In the genomic region with DNA sequence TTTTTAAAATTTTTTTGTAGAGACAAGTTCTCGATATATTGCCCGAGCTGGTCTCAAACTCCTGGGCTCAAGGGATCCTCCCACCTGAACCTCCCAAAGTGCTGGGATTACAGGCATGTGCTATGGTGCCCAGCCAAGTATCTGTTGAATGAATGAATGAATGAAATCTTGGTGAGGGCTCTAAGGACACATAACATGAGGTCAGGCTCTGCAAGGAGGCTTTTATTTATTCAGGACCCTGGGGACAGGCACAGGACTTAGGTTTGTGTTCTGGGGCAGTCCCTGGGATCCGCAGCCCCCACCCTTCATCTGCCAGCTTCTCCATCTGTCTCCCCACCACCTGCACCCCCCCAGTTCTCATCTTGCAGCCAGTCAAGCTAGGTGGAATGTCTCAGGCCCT, we compare ENCODE assay signal across 2 cellular contexts.
A peak's percentile ranks its signal among the peaks of the same experiment; 100 is the strongest.
TF ChIP-seq lines count a peak whose summit lies in the region.

No MANE protein-coding gene starts in this region.

TF ChIP-seq in GM12878, 131 proteins besides CTCF, POLR2A, EP300 and RAD21:
- TF ChIP-seq, protein P1, sequence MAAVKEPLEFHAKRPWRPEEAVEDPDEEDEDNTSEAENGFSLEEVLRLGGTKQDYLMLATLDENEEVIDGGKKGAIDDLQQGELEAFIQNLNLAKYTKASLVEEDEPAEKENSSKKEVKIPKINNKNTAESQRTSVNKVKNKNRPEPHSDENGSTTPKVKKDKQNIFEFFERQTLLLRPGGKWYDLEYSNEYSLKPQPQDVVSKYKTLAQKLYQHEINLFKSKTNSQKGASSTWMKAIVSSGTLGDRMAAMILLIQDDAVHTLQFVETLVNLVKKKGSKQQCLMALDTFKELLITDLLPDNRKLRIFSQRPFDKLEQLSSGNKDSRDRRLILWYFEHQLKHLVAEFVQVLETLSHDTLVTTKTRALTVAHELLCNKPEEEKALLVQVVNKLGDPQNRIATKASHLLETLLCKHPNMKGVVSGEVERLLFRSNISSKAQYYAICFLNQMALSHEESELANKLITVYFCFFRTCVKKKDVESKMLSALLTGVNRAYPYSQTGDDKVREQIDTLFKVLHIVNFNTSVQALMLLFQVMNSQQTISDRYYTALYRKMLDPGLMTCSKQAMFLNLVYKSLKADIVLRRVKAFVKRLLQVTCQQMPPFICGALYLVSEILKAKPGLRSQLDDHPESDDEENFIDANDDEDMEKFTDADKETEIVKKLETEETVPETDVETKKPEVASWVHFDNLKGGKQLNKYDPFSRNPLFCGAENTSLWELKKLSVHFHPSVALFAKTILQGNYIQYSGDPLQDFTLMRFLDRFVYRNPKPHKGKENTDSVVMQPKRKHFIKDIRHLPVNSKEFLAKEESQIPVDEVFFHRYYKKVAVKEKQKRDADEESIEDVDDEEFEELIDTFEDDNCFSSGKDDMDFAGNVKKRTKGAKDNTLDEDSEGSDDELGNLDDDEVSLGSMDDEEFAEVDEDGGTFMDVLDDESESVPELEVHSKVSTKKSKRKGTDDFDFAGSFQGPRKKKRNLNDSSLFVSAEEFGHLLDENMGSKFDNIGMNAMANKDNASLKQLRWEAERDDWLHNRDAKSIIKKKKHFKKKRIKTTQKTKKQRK (IDR thresholded peaks at IDR 0.05; ENCODE audit: low read depth, low read length) = no peak
- TF ChIP-seq NR2F1 (conservative IDR thresholded peaks at IDR 0.05) (no peak), RAD51 (IDR thresholded peaks at IDR 0.05) (no peak), SMARCA5 (IDR thresholded peaks at IDR 0.05) (0 out of 2 replicates have a peak, but pooled peaks have one; percentile 45), JUND (IDR thresholded peaks at IDR 0.05; ENCODE audit: low read depth, low read length) (no peak), CREB1 (IDR thresholded peaks at IDR 0.05; ENCODE audit: low read depth) (no peak), IRF4 (IDR thresholded peaks at IDR 0.05; ENCODE audit: low read depth, low read length) (no peak), HDGF (IDR thresholded peaks at IDR 0.05) (no peak), ZNF24 (IDR thresholded peaks at IDR 0.05) (peak; percentile 79), ZNF217 (IDR thresholded peaks at IDR 0.05) (no peak)
- TF ChIP-seq, protein P2, sequence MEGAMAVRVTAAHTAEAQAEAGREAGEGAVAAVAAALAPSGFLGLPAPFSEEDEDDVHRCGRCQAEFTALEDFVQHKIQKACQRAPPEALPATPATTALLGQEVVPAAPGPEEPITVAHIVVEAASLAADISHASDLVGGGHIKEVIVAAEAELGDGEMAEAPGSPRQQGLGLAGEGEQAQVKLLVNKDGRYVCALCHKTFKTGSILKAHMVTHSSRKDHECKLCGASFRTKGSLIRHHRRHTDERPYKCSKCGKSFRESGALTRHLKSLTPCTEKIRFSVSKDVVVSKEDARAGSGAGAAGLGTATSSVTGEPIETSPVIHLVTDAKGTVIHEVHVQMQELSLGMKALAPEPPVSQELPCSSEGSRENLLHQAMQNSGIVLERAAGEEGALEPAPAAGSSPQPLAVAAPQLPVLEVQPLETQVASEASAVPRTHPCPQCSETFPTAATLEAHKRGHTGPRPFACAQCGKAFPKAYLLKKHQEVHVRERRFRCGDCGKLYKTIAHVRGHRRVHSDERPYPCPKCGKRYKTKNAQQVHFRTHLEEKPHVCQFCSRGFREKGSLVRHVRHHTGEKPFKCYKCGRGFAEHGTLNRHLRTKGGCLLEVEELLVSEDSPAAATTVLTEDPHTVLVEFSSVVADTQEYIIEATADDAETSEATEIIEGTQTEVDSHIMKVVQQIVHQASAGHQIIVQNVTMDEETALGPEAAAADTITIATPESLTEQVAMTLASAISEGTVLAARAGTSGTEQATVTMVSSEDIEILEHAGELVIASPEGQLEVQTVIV (IDR thresholded peaks at IDR 0.05; ENCODE audit: borderline replicate concordance, partially characterized antibody) = no peak
- TF ChIP-seq, protein P3, sequence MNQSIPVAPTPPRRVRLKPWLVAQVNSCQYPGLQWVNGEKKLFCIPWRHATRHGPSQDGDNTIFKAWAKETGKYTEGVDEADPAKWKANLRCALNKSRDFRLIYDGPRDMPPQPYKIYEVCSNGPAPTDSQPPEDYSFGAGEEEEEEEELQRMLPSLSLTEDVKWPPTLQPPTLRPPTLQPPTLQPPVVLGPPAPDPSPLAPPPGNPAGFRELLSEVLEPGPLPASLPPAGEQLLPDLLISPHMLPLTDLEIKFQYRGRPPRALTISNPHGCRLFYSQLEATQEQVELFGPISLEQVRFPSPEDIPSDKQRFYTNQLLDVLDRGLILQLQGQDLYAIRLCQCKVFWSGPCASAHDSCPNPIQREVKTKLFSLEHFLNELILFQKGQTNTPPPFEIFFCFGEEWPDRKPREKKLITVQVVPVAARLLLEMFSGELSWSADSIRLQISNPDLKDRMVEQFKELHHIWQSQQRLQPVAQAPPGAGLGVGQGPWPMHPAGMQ (IDR thresholded peaks at IDR 0.05; ENCODE audit: borderline replicate concordance) = no peak

TF ChIP-seq in HEK293T, 16 proteins besides CTCF, POLR2A, EP300 and RAD21:
- TF ChIP-seq SP1 (IDR thresholded peaks at IDR 0.05) (no peak), FOXM1 (IDR thresholded peaks at IDR 0.05; ENCODE audit: borderline replicate concordance) (no peak), TARDBP (IDR thresholded peaks at IDR 0.05) (no peak), LEF1 (IDR thresholded peaks at IDR 0.05; ENCODE audit: borderline replicate concordance) (no peak), CTBP1 (IDR thresholded peaks at IDR 0.05; ENCODE audit: borderline replicate concordance) (no peak), ELF4 (IDR thresholded peaks at IDR 0.05) (no peak), L3MBTL2 (conservative IDR thresholded peaks at IDR 0.05) (no peak), FOXA1 (IDR thresholded peaks at IDR 0.05) (no peak), HDGF (IDR thresholded peaks at IDR 0.05; ENCODE audit: borderline replicate concordance) (no peak)
- TF ChIP-seq, protein P4, sequence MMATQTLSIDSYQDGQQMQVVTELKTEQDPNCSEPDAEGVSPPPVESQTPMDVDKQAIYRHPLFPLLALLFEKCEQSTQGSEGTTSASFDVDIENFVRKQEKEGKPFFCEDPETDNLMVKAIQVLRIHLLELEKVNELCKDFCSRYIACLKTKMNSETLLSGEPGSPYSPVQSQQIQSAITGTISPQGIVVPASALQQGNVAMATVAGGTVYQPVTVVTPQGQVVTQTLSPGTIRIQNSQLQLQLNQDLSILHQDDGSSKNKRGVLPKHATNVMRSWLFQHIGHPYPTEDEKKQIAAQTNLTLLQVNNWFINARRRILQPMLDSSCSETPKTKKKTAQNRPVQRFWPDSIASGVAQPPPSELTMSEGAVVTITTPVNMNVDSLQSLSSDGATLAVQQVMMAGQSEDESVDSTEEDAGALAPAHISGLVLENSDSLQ (IDR thresholded peaks at IDR 0.05) = no peak
